In genomic region chr22:18970180-18970947, GRCh38 we compare ENCODE assay signal across 1 cellular context.
TF ChIP-seq lines count a peak whose summit lies in the region.

No MANE protein-coding gene starts in this region.

TF ChIP-seq in K562, 482 proteins besides CTCF, POLR2A, EP300 and RAD21 (continued from another document and continues in another):
- TF ChIP-seq ID3 (CRISPR knock-in tag; IDR thresholded peaks at IDR 0.05) (no peak), ID3 (tag; IDR thresholded peaks at IDR 0.05) (peak; percentile 62; the same call in 1 of the 2 replicates), SP2 (IDR thresholded peaks at IDR 0.05; ENCODE audit: extremely low read depth, low read depth, low read length, poor library complexity, severe bottlenecking) (no peak), GTF2F1 (IDR thresholded peaks at IDR 0.05; ENCODE audit: low read depth, low read length) (no peak), PPARD (CRISPR knock-in tag; IDR thresholded peaks at IDR 0.05) (no peak), MXD1 (CRISPR knock-in tag; IDR thresholded peaks at IDR 0.05; ENCODE audit: borderline replicate concordance, poor library complexity, severe bottlenecking) (no peak), BRF2 (IDR thresholded peaks at IDR 0.05; ENCODE audit: borderline replicate concordance, insufficient read depth, insufficient read length) (no peak), HCFC1 (IDR thresholded peaks at IDR 0.05; ENCODE audit: low read depth, low read length) (no peak), SIN3A (IDR thresholded peaks at IDR 0.05; ENCODE audit: borderline replicate concordance in 2 of 2, control insufficient read depth in 1 of 2, low read depth in 2 of 2, low read length in 2 of 2) (no peak), NONO (IDR thresholded peaks at IDR 0.05; ENCODE audit: low read depth in 2 of 2, low read length in 1 of 2) (0 out of 4 replicates have a peak, but pooled peaks of 1 of the 2 experiments have one; percentile 39), ZBTB1 (CRISPR knock-in tag; IDR thresholded peaks at IDR 0.05; ENCODE audit: borderline replicate concordance, low read depth) (no peak), THAP12 (CRISPR knock-in tag; IDR thresholded peaks at IDR 0.05) (peak; percentile 62), ZBTB34 (CRISPR knock-in tag; IDR thresholded peaks at IDR 0.05) (no peak), THRA (IDR thresholded peaks at IDR 0.05) (no peak), FOXP4 (CRISPR knock-in tag; IDR thresholded peaks at IDR 0.05; ENCODE audit: borderline replicate concordance) (no peak), RFX7 (CRISPR knock-in tag; IDR thresholded peaks at IDR 0.05) (no peak), KLF13 (tag; IDR thresholded peaks at IDR 0.05; ENCODE audit: borderline replicate concordance, low read depth) (no peak), MTA1 (IDR thresholded peaks at IDR 0.05; ENCODE audit: borderline replicate concordance) (no peak), TFAM (CRISPR knock-in tag; conservative IDR thresholded peaks at IDR 0.05) (no peak), ZNF696 (CRISPR knock-in tag; conservative IDR thresholded peaks at IDR 0.05) (no peak), NCOA6 (IDR thresholded peaks at IDR 0.05) (no peak), ZNF655 (CRISPR knock-in tag; IDR thresholded peaks at IDR 0.05) (no peak), ZNF395 (CRISPR knock-in tag; IDR thresholded peaks at IDR 0.05) (no peak), FOXP1 (CRISPR knock-in tag; IDR thresholded peaks at IDR 0.05) (no peak), BCOR (IDR thresholded peaks at IDR 0.05) (no peak), ZNF184 (CRISPR knock-in tag; IDR thresholded peaks at IDR 0.05) (no peak), MAZ (CRISPR knock-in tag; conservative IDR thresholded peaks at IDR 0.05 in 1 of 2, IDR thresholded peaks at IDR 0.05 in 1 of 2) (no peak), ZNF347 (CRISPR knock-in tag; IDR thresholded peaks at IDR 0.05; ENCODE audit: low read depth) (no peak), NR2F6 (CRISPR knock-in tag; IDR thresholded peaks at IDR 0.05) (no peak), ZNF699 (CRISPR knock-in tag; IDR thresholded peaks at IDR 0.05; ENCODE audit: insufficient replicate concordance) (peak; percentile 64), ARNT (IDR thresholded peaks at IDR 0.05) (no peak), ZC3H4 (CRISPR knock-in tag; IDR thresholded peaks at IDR 0.05; ENCODE audit: borderline replicate concordance) (no peak), ZNF175 (CRISPR knock-in tag; IDR thresholded peaks at IDR 0.05; ENCODE audit: low read depth) (no peak), ZNF41 (CRISPR knock-in tag; conservative IDR thresholded peaks at IDR 0.05) (no peak), SIN3B (IDR thresholded peaks at IDR 0.05; ENCODE audit: low read depth) (peak; percentile 22; the same call in 1 of the 2 replicates), NR2C2 (CRISPR knock-in tag; IDR thresholded peaks at IDR 0.05) (no peak), NR2C2 (tag; IDR thresholded peaks at IDR 0.05) (no peak), PHF20 (IDR thresholded peaks at IDR 0.05; ENCODE audit: partially characterized antibody) (no peak), MLX (CRISPR knock-in tag; conservative IDR thresholded peaks at IDR 0.05) (no peak), ZNF583 (CRISPR knock-in tag; IDR thresholded peaks at IDR 0.05) (no peak), PHF8 (IDR thresholded peaks at IDR 0.05; ENCODE audit: borderline replicate concordance, low read length) (no peak; the same call in 1 of the 2 replicates), HNRNPH1 (optimal IDR thresholded peaks at IDR 0.05; ENCODE audit: low read depth, low read length) (no peak), RBBP5 (IDR thresholded peaks at IDR 0.05; ENCODE audit: borderline replicate concordance, insufficient read depth, low read length, poor library complexity, severe bottlenecking) (no peak), KLF1 (tag; IDR thresholded peaks at IDR 0.05) (no peak), ZNF280A (IDR thresholded peaks at IDR 0.05; ENCODE audit: low read depth, partially characterized antibody) (no peak), PCBP1 (IDR thresholded peaks at IDR 0.05; ENCODE audit: low read depth, low read length, poor library complexity, severe bottlenecking) (peak; percentile 69), TOE1 (IDR thresholded peaks at IDR 0.05; ENCODE audit: borderline replicate concordance) (no peak), TOE1 (CRISPR knock-in tag; IDR thresholded peaks at IDR 0.05; ENCODE audit: borderline replicate concordance, low read depth) (no peak), NCOA2 (IDR thresholded peaks at IDR 0.05; ENCODE audit: partially characterized antibody in 2 of 2) (no peak), POLR3A (IDR thresholded peaks at IDR 0.05; ENCODE audit: borderline replicate concordance, extremely low read depth, insufficient read depth, insufficient read length) (no peak), CTBP1 (IDR thresholded peaks at IDR 0.05; ENCODE audit: borderline replicate concordance) (peak; percentile 70), XRCC4 (IDR thresholded peaks at IDR 0.05; ENCODE audit: extremely low read depth, insufficient read depth, insufficient read length) (no peak), TAF7 (tag; IDR thresholded peaks at IDR 0.05) (no peak), YY1 (IDR thresholded peaks at IDR 0.05; ENCODE audit: borderline replicate concordance in 1 of 3, control insufficient read depth in 1 of 3, extremely low read depth in 1 of 3, insufficient read depth in 3 of 3, insufficient read length in 1 of 3, insufficient replicate concordance in 2 of 3, low read depth in 1 of 3, low read length in 2 of 3) (no peak), HMGN3 (IDR thresholded peaks at IDR 0.05; ENCODE audit: borderline replicate concordance, extremely low read depth, insufficient read length, low read depth, low read length) (peak; percentile 31), SIRT6 (IDR thresholded peaks at IDR 0.05; ENCODE audit: low read depth, low read length) (no peak), ZZZ3 (IDR thresholded peaks at IDR 0.05) (no peak), LEF1 (IDR thresholded peaks at IDR 0.05) (no peak)
